ENCODE assay signal across 13 cellular contexts in genomic region chr9:112532427-112532826, GRCh38. TPM values are rescaled to one million over a fixed set of nuclear protein-coding genes. Genes with fewer than 3 reads are reported as not detected.
DNase-seq lines count a peak whose midpoint lies in the region; ATAC-seq and TF ChIP-seq lines count a peak whose summit lies in the region.
"Had no signal": no experiment of that assay in that cellular context is flagged by ENCODE, and none has a peak within 500 bp of the region (broad histone marks: within the 10 kb centered on the region; RNA-seq: fewer than 3 reads in every experiment).

No MANE protein-coding gene starts in this region.

- H3K27ac ChIP-seq in gastroesophageal sphincter (no peak overlapping the region), smooth muscle cell (ENCODE audit: low read depth) (no peak overlapping the region), sigmoid colon (no peak overlapping the region)
- H3K27ac ChIP-seq: Peyer's patch had no signal

- H3K27me3 Mint-ChIP-seq in glutamatergic neuron (ENCODE audit: unreplicated experiment): no peaks in the 10 kb centered on the region

- H3K36me3 ChIP-seq in gastroesophageal sphincter: no peaks in the 10 kb centered on the region
- no peaks in the 10 kb centered on the region for H3K36me3 ChIP-seq in smooth muscle cell (ENCODE audit: low read depth)
- H3K36me3 ChIP-seq in sigmoid colon: no peaks in the 10 kb centered on the region
- H3K36me3 ChIP-seq: Peyer's patch had no signal

- no peaks in the 10 kb centered on the region for H3K79me2 ChIP-seq in smooth muscle cell (ENCODE audit: low read depth)

- no peak overlapping the region for H2AFZ ChIP-seq in smooth muscle cell (ENCODE audit: low read depth)

- H4K20me1 ChIP-seq in smooth muscle cell (ENCODE audit: low read depth): no peaks in the 10 kb centered on the region

- TF ChIP-seq POLR2A in gastroesophageal sphincter (IDR thresholded peaks at IDR 0.05): no peak
- TF ChIP-seq POLR2A in sigmoid colon (IDR thresholded peaks at IDR 0.05): no peak

- H3K9ac ChIP-seq in smooth muscle cell (ENCODE audit: low read depth): no peak overlapping the region

- 13% methylated on average over 1 of the region's 1 CpG; no CpG with 5 or more reads in 1 of the 2 donors for WGBS in gastroesophageal sphincter (ENCODE audit: low coverage in 1 of 2), 2 donors
- WGBS in smooth muscle cell (ENCODE audit: low lambda C conversion rate): 13% methylated on average over 1 of the region's 1 CpG
- 67 to 87% methylated on average over 1 of the region's 1 CpG for WGBS in sigmoid colon, 2 donors

- peaks cover 10% of the 10 kb centered on the region for H3K4me1 Mint-ChIP-seq in glutamatergic neuron (ENCODE audit: low read depth, unreplicated experiment)

- TF ChIP-seq CTCF in gastroesophageal sphincter (IDR thresholded peaks at IDR 0.05) (no peak), smooth muscle cell (IDR thresholded peaks at IDR 0.05; ENCODE audit: borderline replicate concordance, insufficient read depth, poor library complexity, severe bottlenecking) (no peak), glutamatergic neuron (IDR thresholded peaks at IDR 0.05; ENCODE audit: partially characterized antibody, unreplicated experiment) (no peak), sigmoid colon (IDR thresholded peaks at IDR 0.05) (no peak)

- ATAC-seq in gastroesophageal sphincter (peak; percentile 73), GM18870 (IDR thresholded peaks at IDR 0.05; ENCODE audit: unreplicated experiment) (no peak), GM19324 (IDR thresholded peaks at IDR 0.05; ENCODE audit: low FRiP score, unreplicated experiment) (no peak)

- no peak for TF ChIP-seq EP300 in gastroesophageal sphincter (IDR thresholded peaks at IDR 0.05)
- TF ChIP-seq EP300 in sigmoid colon (IDR thresholded peaks at IDR 0.05): no peak

- H3K9me3 Mint-ChIP-seq in glutamatergic neuron (ENCODE audit: unreplicated experiment): no peaks in the 10 kb centered on the region

- H3F3A ChIP-seq in smooth muscle cell (ENCODE audit: low read depth): no peaks in the 10 kb centered on the region

- no peak overlapping the region for H3K27ac Mint-ChIP-seq in glutamatergic neuron (ENCODE audit: unreplicated experiment)

- H3K4me3 ChIP-seq in gastroesophageal sphincter (no peak overlapping the region), smooth muscle cell (no peak overlapping the region), sigmoid colon (no peak overlapping the region)
- H3K4me3 ChIP-seq: cardiac muscle cell, Peyer's patch had no signal

- DNase-seq in H4 (ENCODE audit: low spot score) (peak; percentile 30), RPMI7951 (ENCODE audit: low read depth) (peak; percentile 9), smooth muscle cell (lab: John Stamatoyannopoulos, UW; ENCODE audit: unreplicated experiment) (no peak), glutamatergic neuron (no peak), sigmoid colon (no peak)
- DNase-seq: activated T-cell treated with anti-CD3 and anti-CD28 coated beads, Interleukin-2, amount 50 U/mL, for 1 hour; Calu3; NCI-H2081; Peyer's patch had no signal

- H3K4me1 ChIP-seq in gastroesophageal sphincter: no peaks in the 10 kb centered on the region
- H3K4me1 ChIP-seq in smooth muscle cell (ENCODE audit: low read depth): peaks cover 8% of the 10 kb centered on the region
- peaks cover 0 to 23% (median 9%) of the 10 kb centered on the region in 4 donors for H3K4me1 ChIP-seq in sigmoid colon

- intact Hi-C loops in sigmoid colon (cut with DNase I): no loop called here

- peak overlapping the region; percentile 59 for H3K4me2 ChIP-seq in smooth muscle cell

- H3K9me3 ChIP-seq in gastroesophageal sphincter (no peaks in the 10 kb centered on the region), smooth muscle cell (replicated peaks; ENCODE audit: low read depth) (no peaks in the 10 kb centered on the region), sigmoid colon (no peaks in the 10 kb centered on the region)
- H3K9me3 ChIP-seq: Peyer's patch had no signal

- H3K36me3 Mint-ChIP-seq in glutamatergic neuron (ENCODE audit: unreplicated experiment): peaks cover 1% of the 10 kb centered on the region

- H3K27me3 ChIP-seq in gastroesophageal sphincter: no peaks in the 10 kb centered on the region
- H3K27me3 ChIP-seq in smooth muscle cell (ENCODE audit: low read depth): no peaks in the 10 kb centered on the region
- H3K27me3 ChIP-seq in sigmoid colon: no peaks in the 10 kb centered on the region
- H3K27me3 ChIP-seq: cardiac muscle cell, Peyer's patch had no signal

- H3K4me3 Mint-ChIP-seq in glutamatergic neuron (ENCODE audit: unreplicated experiment): no peak overlapping the region

RNA-seq across cellular contexts. Expression of gene KIAA1958, which starts 45.8 kb away (rescaled TPM):
- total RNA-seq in H4 (2014; rRNA removed; shearing (Covaris generic)): 1.4 TPM in 2 replicates
- 1.7 TPM in 2 replicates for total RNA-seq in RPMI7951 (2014; rRNA removed; shearing (Covaris generic))
- total RNA-seq in gastroesophageal sphincter: 1 to 10 TPM; 3.5 to 8.4 (median 3.9) TPM
- 1.8 and 3.0 TPM in 2 replicates for total RNA-seq in smooth muscle cell
- polyA plus RNA-seq in smooth muscle cell: 0.96 and 1.1 TPM in 2 replicates
- total RNA-seq in glutamatergic neuron (ENCODE audit: unreplicated experiment): 48.6 TPM
- 1 to 10 TPM; 4.3 to 8.0 (median 5.1) TPM for total RNA-seq in sigmoid colon
- polyA plus RNA-seq in sigmoid colon: 1 to 10 TPM in 1 of 3 donors, under 1 TPM in 2; 0.60 to 1.7 (median 0.92) TPM

Comparison
In these comparisons a context has a peak if more than half of its experiments do, and no peak if none do; other contexts are left out.
1. DNase-seq: peak in H4 (single experiment) and RPMI7951 (single experiment); none in smooth muscle cell (single experiment), glutamatergic neuron (single experiment) and sigmoid colon (single experiment).